23 cellular contexts compared by ENCODE assay signal in genomic region chr18:49467599-49467998, GRCh38.
"Had no signal": no experiment of that assay in that cellular context is flagged by ENCODE, and none has a peak within 500 bp of the region (broad histone marks: within the 10 kb centered on the region; RNA-seq: fewer than 3 reads in every experiment).

No MANE protein-coding gene starts in this region.

- H3K4me1 Mint-ChIP-seq: mesothelial cell of epicardium, naive B cell had no signal

- H3K4me1 ChIP-seq: colonic mucosa, esophagus muscularis mucosa, foreskin keratinocyte, gastroesophageal sphincter, heart right ventricle, left lung, lower lobe of right lung had no signal

- FAIRE-seq: endometrium, frontal cortex, islet of Langerhans, keratinocyte had no signal

- H3K36me3 Mint-ChIP-seq: mesothelial cell of epicardium, naive B cell had no signal

- H3K27ac ChIP-seq: colonic mucosa, esophagus muscularis mucosa, foreskin keratinocyte, gastroesophageal sphincter, heart right ventricle, left lung, lower lobe of right lung had no signal

- DNase-seq: colonic mucosa; cortex of kidney; effector CD8-positive, alpha-beta T cell; effector memory CD8-positive, alpha-beta T cell; endodermal cell; foreskin keratinocyte; heart right ventricle; hippocampal formation; left cardiac atrium; left lung; left ventricle myocardium superior; lower lobe of right lung; mesenchymal stem cell; mucosa of descending colon; naive B cell had no signal

- H3K4me3 ChIP-seq: colonic mucosa, esophagus muscularis mucosa, gastroesophageal sphincter, heart right ventricle, left lung, lower lobe of right lung, mucosa of descending colon had no signal

- H3K9me3 ChIP-seq: colonic mucosa, esophagus muscularis mucosa, gastroesophageal sphincter, left lung, lower lobe of right lung, mucosa of descending colon had no signal

- H3K9me3 Mint-ChIP-seq: dendritic cell treated with granulocyte-macrophage colony-stimulating factor and Interleukin-4, amounts not matched to agents 40 ng/mL and 50 ng/mL, for 4 days; effector memory CD8-positive, alpha-beta T cell; endodermal cell; mesothelial cell of epicardium had no signal

- H3K27ac Mint-ChIP-seq: dendritic cell treated with granulocyte-macrophage colony-stimulating factor and Interleukin-4, amounts not matched to agents 40 ng/mL and 50 ng/mL, for 4 days; effector memory CD8-positive, alpha-beta T cell; endodermal cell; mesothelial cell of epicardium had no signal

- H3K4me3 Mint-ChIP-seq: dendritic cell treated with granulocyte-macrophage colony-stimulating factor and Interleukin-4, amounts not matched to agents 40 ng/mL and 50 ng/mL, for 4 days; effector memory CD8-positive, alpha-beta T cell; endodermal cell; mesothelial cell of epicardium; naive B cell had no signal

- ATAC-seq: effector memory CD8-positive, alpha-beta T cell; foreskin keratinocyte; gastroesophageal sphincter; heart right ventricle; left cardiac atrium; left lung; left ventricle myocardium superior; lower lobe of right lung had no signal

- H3K36me3 ChIP-seq: colonic mucosa, esophagus muscularis mucosa, gastroesophageal sphincter, heart right ventricle, left lung, lower lobe of right lung had no signal

- H3K27me3 ChIP-seq: colonic mucosa, esophagus muscularis mucosa, gastroesophageal sphincter, heart right ventricle, left lung had no signal
